Comparison of ENCODE assay signal across 13 cellular contexts in the genomic region with DNA sequence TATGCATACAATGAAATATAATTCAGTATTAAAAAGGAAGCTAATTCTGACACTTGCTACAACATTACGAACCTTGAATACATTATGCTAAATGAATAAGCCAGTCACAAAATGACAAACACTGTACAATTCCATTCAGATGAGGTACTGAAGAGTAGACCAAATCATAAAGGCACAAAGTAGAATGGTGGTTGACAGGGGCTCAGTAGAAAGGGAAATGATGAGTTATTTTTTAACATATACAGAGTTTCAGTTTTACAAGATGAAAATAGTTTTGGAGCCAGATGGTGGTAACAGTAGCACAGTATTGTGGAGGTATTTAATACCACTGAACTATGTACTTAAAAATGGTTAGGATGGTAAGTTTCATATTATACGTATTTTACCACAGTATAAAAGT.
DNase-seq lines count a peak whose midpoint lies in the region; ATAC-seq and TF ChIP-seq lines count a peak whose summit lies in the region.
"Had no signal": no experiment of that assay in that cellular context is flagged by ENCODE, and none has a peak within 500 bp of the region (broad histone marks: within the 10 kb centered on the region; RNA-seq: fewer than 3 reads in every experiment).

No MANE protein-coding gene starts in this region.

- TF ChIP-seq CTCF in SK-N-SH (IDR thresholded peaks at IDR 0.05) (no peak), osteoblast (IDR thresholded peaks at IDR 0.05; ENCODE audit: extremely low read depth, low read depth, low read length) (no peak)

- no peaks in the 10 kb centered on the region for H3K9me3 ChIP-seq in SK-N-SH
- H3K9me3 ChIP-seq in osteoblast (ENCODE audit: low read depth, low read length), result no peaks in the 10 kb centered on the region

- H3K9me2 ChIP-seq in SK-N-SH, result no peaks in the 10 kb centered on the region

- H3K36me3 ChIP-seq in SK-N-SH (replicated peaks in 1 of 2; ENCODE audit: control insufficient read depth in 1 of 2, insufficient read depth in 2 of 2, low read length in 1 of 2), result no peaks in the 10 kb centered on the region
- no peaks in the 10 kb centered on the region for H3K36me3 ChIP-seq in osteoblast (ENCODE audit: insufficient read depth, low read length)
- H3K36me3 ChIP-seq: brain microvascular endothelial cell had no signal

- H3K27ac ChIP-seq in SK-N-SH (ENCODE audit: low read depth in 2 of 2, low read length in 1 of 2), result no peak overlapping the region
- no peak overlapping the region for H3K27ac ChIP-seq in osteoblast (ENCODE audit: low read depth, low read length)
- H3K27ac ChIP-seq: 22Rv1, brain microvascular endothelial cell had no signal

- intact Hi-C loops in activated T-helper 2 cell treated with anti-CD3 and anti-CD28 coated beads, Interferon-gamma antibody, Interleukin-2, Interleukin-4, amounts not matched to agents 10 μg/mL and 5 μg/mL and 100 μg/mL, durations not matched to agents 14 hours and 24 hours and 36 hours (cut with micrococcal nuclease), result loop anchor here (1.0 to 5.0 kb wide), 5 partner anchors 39 to 257 kb away; no protein-coding TSS in a partner anchor

- no peak for TF ChIP-seq EP300 in SK-N-SH (IDR thresholded peaks at IDR 0.05; ENCODE audit: borderline replicate concordance in 1 of 2, low read depth in 1 of 2, low read length in 1 of 2)

- no peaks in the 10 kb centered on the region for H3F3A ChIP-seq in SK-N-SH (replicated peaks; ENCODE audit: insufficient read depth)

- H3K9ac ChIP-seq in SK-N-SH, result no peak overlapping the region

- H3K79me2 ChIP-seq in SK-N-SH (ENCODE audit: insufficient read depth) (no peaks in the 10 kb centered on the region), osteoblast (ENCODE audit: insufficient read depth, low read length) (no peaks in the 10 kb centered on the region)

- POLR2A ChIA-PET in SK-N-SH (lab: Yijun Ruan, JAX), result no interaction called here

- TF ChIP-seq RAD21 in SK-N-SH (IDR thresholded peaks at IDR 0.05; ENCODE audit: low read length), result no peak

- H3K36me3 Mint-ChIP-seq in activated T-helper 2 cell treated with anti-CD3 and anti-CD28 coated beads, Interferon-gamma antibody, Interleukin-2, Interleukin-4, amounts not matched to agents 10 μg/mL and 5 μg/mL and 100 μg/mL, durations not matched to agents 14 hours and 24 hours and 36 hours (ENCODE audit: low read depth), result no peaks in the 10 kb centered on the region

- no peak overlapping the region for H3K4me3 ChIP-seq in SK-N-SH (ENCODE audit: low read depth in 2 of 2, low read length in 1 of 2)
- H3K4me3 ChIP-seq in osteoblast (ENCODE audit: insufficient read depth, low read length), result no peak overlapping the region

- CTCF ChIA-PET in SK-N-SH (lab: Yijun Ruan, JAX), result no interaction called here

- H4K20me1 ChIP-seq in SK-N-SH (ENCODE audit: insufficient read depth) (no peaks in the 10 kb centered on the region), osteoblast (ENCODE audit: insufficient read depth, low read length) (no peaks in the 10 kb centered on the region)

- no peaks in the 10 kb centered on the region for H3K27me3 Mint-ChIP-seq in activated T-helper 2 cell treated with anti-CD3 and anti-CD28 coated beads, Interferon-gamma antibody, Interleukin-2, Interleukin-4, amounts not matched to agents 10 μg/mL and 5 μg/mL and 100 μg/mL, durations not matched to agents 14 hours and 24 hours and 36 hours (ENCODE audit: low read depth)

- ATAC-seq in SK-N-SH treated with all-trans-retinoic acid at 6 μM for 48 hours (no peak), GM21423 (IDR thresholded peaks at IDR 0.05; ENCODE audit: unreplicated experiment) (peak; percentile 98), HG03060 (IDR thresholded peaks at IDR 0.05; ENCODE audit: low read depth, unreplicated experiment) (peak; percentile 92)

- peaks cover 13% of the 10 kb centered on the region for H3K9me3 Mint-ChIP-seq in activated T-helper 2 cell treated with anti-CD3 and anti-CD28 coated beads, Interferon-gamma antibody, Interleukin-2, Interleukin-4, amounts not matched to agents 10 μg/mL and 5 μg/mL and 100 μg/mL, durations not matched to agents 14 hours and 24 hours and 36 hours

- H2AFZ ChIP-seq in SK-N-SH (ENCODE audit: low read depth), result 0 out of 2 replicates have a peak overlapping the region, but pooled peaks have one; percentile 18
- no peak overlapping the region for H2AFZ ChIP-seq in osteoblast (ENCODE audit: low read length)

- H3K4me2 ChIP-seq in SK-N-SH (no peak overlapping the region), osteoblast (ENCODE audit: insufficient read depth, low read length) (no peak overlapping the region)

- no peak overlapping the region for H3K4me3 Mint-ChIP-seq in activated T-helper 2 cell treated with anti-CD3 and anti-CD28 coated beads, Interferon-gamma antibody, Interleukin-2, Interleukin-4, amounts not matched to agents 10 μg/mL and 5 μg/mL and 100 μg/mL, durations not matched to agents 14 hours and 24 hours and 36 hours (ENCODE audit: low read depth)

- 76% methylated on average over 2 of the region's 2 CpGs for WGBS in SK-N-SH (ENCODE audit: low lambda C conversion rate)

- H3K4me1 ChIP-seq in SK-N-SH (ENCODE audit: control insufficient read depth in 1 of 2, insufficient read depth in 2 of 2, low read depth in 1 of 2, low read length in 1 of 2) (no peaks in the 10 kb centered on the region), osteoblast (ENCODE audit: insufficient read depth, low read length) (peaks cover under 1% of the 10 kb centered on the region)

- DNase-seq in SK-N-SH (no peak), dermis blood vessel endothelial cell (no peak), osteoblast (ENCODE audit: insufficient read length, low spot score, missing footprints) (no peak), NCI-H1694 (lab: John Stamatoyannopoulos, UW) (no peak)
- DNase-seq in activated T-helper 2 cell treated with anti-CD3 and anti-CD28 coated beads, Interferon-gamma antibody, Interleukin-2, Interleukin-4, amounts not matched to agents 10 μg/mL and 5 μg/mL and 100 μg/mL, durations not matched to agents 14 hours and 24 hours and 36 hours (ENCODE audit: low spot score), result no peak
- DNase-seq: activated CD8-positive, alpha-beta memory T cell treated with anti-CD3 and anti-CD28 coated beads for 24 hours; brain microvascular endothelial cell; NCI-H774; substantia nigra had no signal

- H3K27me3 ChIP-seq in SK-N-SH (ENCODE audit: insufficient read depth), result no peaks in the 10 kb centered on the region
- no peaks in the 10 kb centered on the region for H3K27me3 ChIP-seq in osteoblast (ENCODE audit: insufficient read depth, low read length)
- H3K27me3 ChIP-seq: brain microvascular endothelial cell had no signal

- H3K4me1 Mint-ChIP-seq in activated T-helper 2 cell treated with anti-CD3 and anti-CD28 coated beads, Interferon-gamma antibody, Interleukin-2, Interleukin-4, amounts not matched to agents 10 μg/mL and 5 μg/mL and 100 μg/mL, durations not matched to agents 14 hours and 24 hours and 36 hours (ENCODE audit: low read depth), result peaks cover 9% of the 10 kb centered on the region

- peak overlapping the region; percentile 6 for H3K27ac Mint-ChIP-seq in activated T-helper 2 cell treated with anti-CD3 and anti-CD28 coated beads, Interferon-gamma antibody, Interleukin-2, Interleukin-4, amounts not matched to agents 10 μg/mL and 5 μg/mL and 100 μg/mL, durations not matched to agents 14 hours and 24 hours and 36 hours

TF ChIP-seq in SK-N-SH, 30 proteins besides CTCF, POLR2A, EP300 and RAD21:
- no peak for TF ChIP-seq MEF2A (IDR thresholded peaks at IDR 0.05; ENCODE audit: borderline replicate concordance, low read depth)
- TF ChIP-seq FOXM1 (IDR thresholded peaks at IDR 0.05; ENCODE audit: low read depth), result no peak
- no peak for TF ChIP-seq GATA2 (CRISPR knock-in tag; IDR thresholded peaks at IDR 0.05)

TF ChIP-seq in SK-N-SH treated with all-trans-retinoic acid at 6 μM for 48 hours, 23 proteins besides CTCF, POLR2A, EP300 and RAD21 (continues in another document):
- TF ChIP-seq ZNF70 (CRISPR knock-in tag; IDR thresholded peaks at IDR 0.05) (no peak), ZNF565 (CRISPR knock-in tag; conservative IDR thresholded peaks at IDR 0.05; ENCODE audit: low read depth) (no peak), PPARA (CRISPR knock-in tag; IDR thresholded peaks at IDR 0.05; ENCODE audit: borderline replicate concordance) (no peak), BACH2 (CRISPR knock-in tag; IDR thresholded peaks at IDR 0.05; ENCODE audit: borderline replicate concordance) (no peak), ISL1 (CRISPR knock-in tag; IDR thresholded peaks at IDR 0.05) (no peak), ESRRG (CRISPR knock-in tag; IDR thresholded peaks at IDR 0.05) (no peak)
- TF ChIP-seq, protein P1, sequence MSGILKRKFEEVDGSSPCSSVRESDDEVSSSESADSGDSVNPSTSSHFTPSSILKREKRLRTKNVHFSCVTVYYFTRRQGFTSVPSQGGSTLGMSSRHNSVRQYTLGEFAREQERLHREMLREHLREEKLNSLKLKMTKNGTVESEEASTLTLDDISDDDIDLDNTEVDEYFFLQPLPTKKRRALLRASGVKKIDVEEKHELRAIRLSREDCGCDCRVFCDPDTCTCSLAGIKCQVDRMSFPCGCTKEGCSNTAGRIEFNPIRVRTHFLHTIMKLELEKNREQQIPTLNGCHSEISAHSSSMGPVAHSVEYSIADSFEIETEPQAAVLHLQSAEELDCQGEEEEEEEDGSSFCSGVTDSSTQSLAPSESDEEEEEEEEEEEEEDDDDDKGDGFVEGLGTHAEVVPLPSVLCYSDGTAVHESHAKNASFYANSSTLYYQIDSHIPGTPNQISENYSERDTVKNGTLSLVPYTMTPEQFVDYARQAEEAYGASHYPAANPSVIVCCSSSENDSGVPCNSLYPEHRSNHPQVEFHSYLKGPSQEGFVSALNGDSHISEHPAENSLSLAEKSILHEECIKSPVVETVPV (CRISPR knock-in tag; IDR thresholded peaks at IDR 0.05), result no peak
